ENCODE assay signal across 18 cellular contexts in genomic region chr2:9948721-9949120, GRCh38.
"Had no signal": no experiment of that assay in that cellular context is flagged by ENCODE, and none has a peak within 500 bp of the region (broad histone marks: within the 10 kb centered on the region; RNA-seq: fewer than 3 reads in every experiment).

No MANE protein-coding gene starts in this region.

- H3K36me3 Mint-ChIP-seq: activated naive CD4-positive, alpha-beta T cell treated with anti-CD3 and anti-CD28 coated beads, Interleukin-2, amount 50 U/mL, for 24 hours had no signal

- H3K4me3 Mint-ChIP-seq: activated naive CD4-positive, alpha-beta T cell treated with anti-CD3 and anti-CD28 coated beads, Interleukin-2, amount 50 U/mL, for 24 hours; endodermal cell had no signal

- H3K27ac Mint-ChIP-seq: activated naive CD4-positive, alpha-beta T cell treated with anti-CD3 and anti-CD28 coated beads, Interleukin-2, amount 50 U/mL, for 24 hours; endodermal cell had no signal

- H3K9me3 Mint-ChIP-seq: activated naive CD4-positive, alpha-beta T cell treated with anti-CD3 and anti-CD28 coated beads, Interleukin-2, amount 50 U/mL, for 24 hours; endodermal cell had no signal

- H3K27ac ChIP-seq: adrenal gland, cardiac muscle cell, dorsolateral prefrontal cortex, gastroesophageal sphincter, left lung, pancreas, uterus had no signal

- DNase-seq: activated CD4-positive, alpha-beta T cell treated with anti-CD3 and anti-CD28 coated beads, Interleukin-2, amount 50 U/mL, for 48 hours; activated CD4-positive, CD25-positive, alpha-beta regulatory T cell treated with anti-CD3 and anti-CD28 coated beads, Interleukin-2, amount 50 U/mL, for 72 hours; activated effector memory CD4-positive, alpha-beta T cell treated with Interleukin-2 at 50 U/mL for 16 hours; activated T-cell treated with anti-CD3 and anti-CD28 coated beads, Interleukin-2, amount 50 U/mL, for 1 hour; adrenal gland; dorsolateral prefrontal cortex; endodermal cell; erythroblast; left lung; mammary epithelial cell; pancreas; stimulated activated CD4-positive, alpha-beta T cell treated with anti-CD3 and anti-CD28 coated beads, Interleukin-12 subunit alpha, Interleukin-12 subunit beta, amount 100 ng/mL, for 4 hours; stimulated activated CD4-positive, alpha-beta T cell treated with anti-CD3 and anti-CD28 coated beads, Interleukin-2, amount 100 ng/mL, for 24 hours; T-helper 9 cell; uterus had no signal

- ATAC-seq: gastroesophageal sphincter, left lung, pancreas had no signal

- H3K27me3 ChIP-seq: adrenal gland, pancreas, uterus had no signal

- H3K4me3 ChIP-seq: adrenal gland, cardiac muscle cell, dorsolateral prefrontal cortex, gastroesophageal sphincter, left lung, pancreas, uterus had no signal

- H3K36me3 ChIP-seq: adrenal gland, cardiac muscle cell, gastroesophageal sphincter, left lung, pancreas, uterus had no signal

- H3K9me3 ChIP-seq: adrenal gland, gastroesophageal sphincter, left lung, pancreas, uterus had no signal
